29 cellular contexts compared by ENCODE assay signal in the genomic region with DNA sequence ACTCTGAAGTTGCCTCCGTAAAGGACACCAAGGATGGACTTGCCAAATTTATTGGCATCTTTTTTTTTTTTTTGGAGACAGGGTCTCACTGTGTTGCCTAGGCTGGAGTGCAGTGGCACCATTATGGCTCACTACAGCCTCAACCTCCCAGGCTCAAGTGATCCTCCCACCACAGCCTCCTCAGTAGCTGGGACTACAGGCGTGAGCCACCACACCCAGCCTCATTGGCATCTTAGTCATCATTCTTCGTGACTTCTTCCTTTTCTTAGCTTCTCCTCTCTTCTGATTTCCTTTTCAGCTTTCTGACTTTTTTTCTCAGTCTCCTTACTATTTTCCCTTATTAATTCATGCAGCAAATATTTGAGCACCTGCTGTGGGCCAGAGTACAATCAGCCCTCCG. TPM values are rescaled to one million over a fixed set of nuclear protein-coding genes. Genes with fewer than 3 reads are reported as not detected.
DNase-seq lines count a peak whose midpoint lies in the region; ATAC-seq and TF ChIP-seq lines count a peak whose summit lies in the region.
"Had no signal": no experiment of that assay in that cellular context is flagged by ENCODE, and none has a peak within 500 bp of the region (broad histone marks: within the 10 kb centered on the region; RNA-seq: fewer than 3 reads in every experiment).

No MANE protein-coding gene starts in this region.

- no peaks in the 10 kb centered on the region for H3K9me3 ChIP-seq in CD4-positive, alpha-beta T cell (ENCODE audit: control insufficient read depth, low read length)
- H3K9me3 ChIP-seq: sigmoid colon, suprapubic skin had no signal

- no peaks in the 10 kb centered on the region for H3K27me3 ChIP-seq in CD4-positive, alpha-beta T cell (ENCODE audit: control insufficient read depth, insufficient read depth, low read length)
- H3K27me3 ChIP-seq: sigmoid colon, suprapubic skin had no signal

- DNase-seq in T-helper 2 cell treated with Interferon-gamma antibody and Interleukin-4, amounts not matched to agents 5 μg/mL and 100 μg/mL, for 36 hours (ENCODE audit: low spot score), result no peak
- DNase-seq in T-helper 2 cell, result no peak
- no peak for DNase-seq in CD4-positive, alpha-beta T cell
- no peak for DNase-seq in central memory CD8-positive, alpha-beta T cell (ENCODE audit: low spot score in 2 of 2)
- no peak for DNase-seq in stimulated activated CD4-positive, alpha-beta T cell treated with anti-CD3 and anti-CD28 coated beads, Interleukin-2, amount 100 ng/mL, for 48 hours
- DNase-seq in NCI-H1105 treated with DMSO at 0.1 percent for 48 hours (lab: John Stamatoyannopoulos, UW), result no peak
- no peak for DNase-seq in anterior cingulate cortex (lab: John Stamatoyannopoulos, UW)
- DNase-seq: activated CD4-positive, CD25-positive, alpha-beta regulatory T cell treated with anti-CD3 and anti-CD28 coated beads, Interleukin-2, amount 50 U/mL, for 72 hours; AML-193; amniotic stem cell; Calu3; GOT3; head of caudate nucleus; left cardiac atrium; mesenchymal stem cell; NCI-H2081 treated with DMSO at 0.1 percent for 48 hours; NCI-H82; nephron progenitor cell; Right ventricle myocardium superior; sigmoid colon had no signal

- intact Hi-C loops in CD4-positive, alpha-beta T cell (cut with DNase I, micrococcal nuclease), result no loop called here

- ATAC-seq in CD4-positive, alpha-beta T cell (ENCODE audit: poor library complexity), result no peak
- ATAC-seq in central memory CD8-positive, alpha-beta T cell (replicated peaks; ENCODE audit: extremely low read depth, poor library complexity, severe bottlenecking), result no peak
- ATAC-seq: left cardiac atrium had no signal

- no peak overlapping the region for H3K4me3 Mint-ChIP-seq in T-helper 2 cell treated with Interferon-gamma antibody and Interleukin-4, amounts not matched to agents 5 μg/mL and 100 μg/mL, for 36 hours
- peak overlapping the region; percentile 76 for H3K4me3 Mint-ChIP-seq in CD4-positive, alpha-beta T cell
- H3K4me3 Mint-ChIP-seq in central memory CD8-positive, alpha-beta T cell, result no peak overlapping the region
- no peak overlapping the region for H3K4me3 Mint-ChIP-seq in nephron
- H3K4me3 Mint-ChIP-seq: nephron progenitor cell had no signal

- no peak overlapping the region for H3K27ac ChIP-seq in CD4-positive, alpha-beta T cell (ENCODE audit: low read depth, low read length)
- H3K27ac ChIP-seq: epithelial cell of prostate, sigmoid colon, suprapubic skin had no signal

- H3K9me3 Mint-ChIP-seq in T-helper 2 cell treated with Interferon-gamma antibody and Interleukin-4, amounts not matched to agents 5 μg/mL and 100 μg/mL, for 36 hours, result no peaks in the 10 kb centered on the region
- H3K9me3 Mint-ChIP-seq in CD4-positive, alpha-beta T cell, result no peaks in the 10 kb centered on the region
- H3K9me3 Mint-ChIP-seq in central memory CD8-positive, alpha-beta T cell, result no peaks in the 10 kb centered on the region
- H3K9me3 Mint-ChIP-seq in nephron, result no peaks in the 10 kb centered on the region
- H3K9me3 Mint-ChIP-seq: activated T-helper 2 cell treated with anti-CD3 and anti-CD28 coated beads, Interferon-gamma antibody, Interleukin-2, Interleukin-4, amounts not matched to agents 10 μg/mL and 5 μg/mL and 100 μg/mL, durations not matched to agents 14 hours and 24 hours and 36 hours had no signal

- POLR2A ChIA-PET in CD4-positive, alpha-beta T cell (lab: Charles Lee), result interaction anchor here (0.7 to 1.0 kb wide), 3 partner anchors 8 to 115 kb away, joined by 3 to 4 read pairs (median 3); a partner anchor contains a TSS

- peaks cover 28% of the 10 kb centered on the region for H3K4me1 Mint-ChIP-seq in T-helper 2 cell treated with Interferon-gamma antibody and Interleukin-4, amounts not matched to agents 5 μg/mL and 100 μg/mL, for 36 hours (ENCODE audit: low read depth)
- H3K4me1 Mint-ChIP-seq in CD4-positive, alpha-beta T cell (ENCODE audit: low read depth), result peaks cover 67% of the 10 kb centered on the region
- H3K4me1 Mint-ChIP-seq in central memory CD8-positive, alpha-beta T cell, result peaks cover 60% of the 10 kb centered on the region
- H3K4me1 Mint-ChIP-seq in nephron, result peaks cover 30% of the 10 kb centered on the region

- TF ChIP-seq CTCF in CD4-positive, alpha-beta T cell (IDR thresholded peaks at IDR 0.05), result no peak
- no peak for TF ChIP-seq CTCF in nephron (IDR thresholded peaks at IDR 0.05; ENCODE audit: unreplicated experiment in 3 of 3)

- H3K27me3 Mint-ChIP-seq in T-helper 2 cell treated with Interferon-gamma antibody and Interleukin-4, amounts not matched to agents 5 μg/mL and 100 μg/mL, for 36 hours (ENCODE audit: low read depth), result no peaks in the 10 kb centered on the region
- no peaks in the 10 kb centered on the region for H3K27me3 Mint-ChIP-seq in CD4-positive, alpha-beta T cell
- H3K27me3 Mint-ChIP-seq in central memory CD8-positive, alpha-beta T cell, result no peaks in the 10 kb centered on the region
- no peaks in the 10 kb centered on the region for H3K27me3 Mint-ChIP-seq in nephron (ENCODE audit: low read depth)

- peaks cover 44% of the 10 kb centered on the region for H3K36me3 Mint-ChIP-seq in T-helper 2 cell treated with Interferon-gamma antibody and Interleukin-4, amounts not matched to agents 5 μg/mL and 100 μg/mL, for 36 hours (ENCODE audit: low read depth)
- H3K36me3 Mint-ChIP-seq in CD4-positive, alpha-beta T cell (ENCODE audit: low read depth), result peaks cover 51% of the 10 kb centered on the region
- H3K36me3 Mint-ChIP-seq in central memory CD8-positive, alpha-beta T cell (ENCODE audit: insufficient read depth), result peaks cover 23% of the 10 kb centered on the region
- H3K36me3 Mint-ChIP-seq in nephron (ENCODE audit: low read depth), result peaks cover 39% of the 10 kb centered on the region

- CTCF ChIA-PET in CD4-positive, alpha-beta T cell (lab: Charles Lee), result no interaction called here

- H3K27ac Mint-ChIP-seq in T-helper 2 cell treated with Interferon-gamma antibody and Interleukin-4, amounts not matched to agents 5 μg/mL and 100 μg/mL, for 36 hours, result peak overlapping the region; percentile 45
- H3K27ac Mint-ChIP-seq in CD4-positive, alpha-beta T cell, result no peak overlapping the region
- peak overlapping the region; percentile 8 for H3K27ac Mint-ChIP-seq in central memory CD8-positive, alpha-beta T cell (ENCODE audit: low read depth)
- H3K27ac Mint-ChIP-seq in nephron, result peak overlapping the region; percentile 2 to 18 (median 10)

RNA-seq across cellular contexts. Expression of a gene that starts 6.1 kb away (rescaled TPM):
- total RNA-seq in CD4-positive, alpha-beta T cell, result 10 to 100 TPM; 21.8 to 22.2 TPM

RNA-seq across cellular contexts. Expression of a gene that starts 40.0 kb away (rescaled TPM):
- 100 to 1,000 TPM; 150 to 152 TPM for total RNA-seq in CD4-positive, alpha-beta T cell

RNA-seq across cellular contexts. Expression of a gene that starts 55.1 kb away (rescaled TPM):
- total RNA-seq in CD4-positive, alpha-beta T cell, result 1 to 10 TPM; 3.6 to 4.2 TPM
- total RNA-seq: Daoy, LHCN-M2 had no signal

RNA-seq across cellular contexts. Expression of a gene that starts 57.9 kb away (rescaled TPM):
- under 1 TPM; 0.36 to 0.64 TPM for total RNA-seq in CD4-positive, alpha-beta T cell
- total RNA-seq: A172, Calu3, cardiac septum, Daoy, left cardiac atrium, LHCN-M2, OCI-LY7, Right ventricle myocardium superior, suprapubic skin had no signal
